Comparison of ENCODE assay signal across 22 cellular contexts in the genomic region with DNA sequence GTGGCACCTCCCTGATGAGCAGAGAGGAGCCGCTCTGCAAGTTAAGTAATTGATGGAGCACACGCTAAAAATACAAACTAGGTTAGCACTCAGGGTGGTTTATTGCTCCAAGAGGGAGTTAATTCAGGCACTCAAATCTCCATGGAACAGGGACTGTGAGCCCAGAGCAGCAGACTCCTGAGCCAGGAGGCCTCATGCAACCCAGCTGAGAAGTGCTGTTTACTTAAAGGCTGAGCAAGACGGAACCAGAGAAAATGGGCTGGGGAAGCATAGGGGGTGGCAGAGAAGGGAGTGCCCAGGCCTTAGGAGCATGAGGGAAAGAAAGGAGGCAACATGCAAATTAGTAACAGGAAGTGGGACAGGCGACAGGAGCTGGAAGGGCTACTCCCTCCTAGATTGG.
DNase-seq lines count a peak whose midpoint lies in the region; TF ChIP-seq lines count a peak whose summit lies in the region.
"Had no signal": no experiment of that assay in that cellular context is flagged by ENCODE, and none has a peak within 500 bp of the region (broad histone marks: within the 10 kb centered on the region; RNA-seq: fewer than 3 reads in every experiment).

No MANE protein-coding gene starts in this region.

- H3K27me3 ChIP-seq in uterus (no peaks in the 10 kb centered on the region), brain microvascular endothelial cell (replicated peaks) (no peaks in the 10 kb centered on the region)
- H3K27me3 ChIP-seq: breast epithelium, testis had no signal

- TF ChIP-seq POLR2A in uterus (IDR thresholded peaks at IDR 0.05), result no peak

- peak overlapping the region; percentile 13 to 15 for H3K27ac ChIP-seq in uterus
- no peak overlapping the region for H3K27ac ChIP-seq in brain microvascular endothelial cell
- H3K27ac ChIP-seq: breast epithelium, C4-2B, prostate gland, testis had no signal

- H3K9me3 Mint-ChIP-seq in neural crest cell (no peaks in the 10 kb centered on the region), type B pancreatic cell (no peaks in the 10 kb centered on the region)
- H3K9me3 Mint-ChIP-seq: dendritic cell treated with granulocyte-macrophage colony-stimulating factor and Interleukin-4, amounts not matched to agents 40 ng/mL and 50 ng/mL, for 4 days; natural killer cell; T-helper 1 cell treated with Interleukin-12 subunit alpha and Interleukin-12 subunit beta and Interleukin-4 antibody, amounts not matched to agents 30 μg/mL and 1 μg/mL, for 36 hours had no signal

- H3K4me3 Mint-ChIP-seq in neural crest cell, result no peak overlapping the region
- no peak overlapping the region for H3K4me3 Mint-ChIP-seq in type B pancreatic cell
- H3K4me3 Mint-ChIP-seq: dendritic cell treated with granulocyte-macrophage colony-stimulating factor and Interleukin-4, amounts not matched to agents 40 ng/mL and 50 ng/mL, for 4 days; natural killer cell; T-helper 1 cell treated with Interleukin-12 subunit alpha and Interleukin-12 subunit beta and Interleukin-4 antibody, amounts not matched to agents 30 μg/mL and 1 μg/mL, for 36 hours had no signal

- no peaks in the 10 kb centered on the region for H3K4me1 ChIP-seq in uterus
- H3K4me1 ChIP-seq: breast epithelium, prostate gland had no signal

- H3K27ac Mint-ChIP-seq in neural crest cell (ENCODE audit: unreplicated experiment), result peak overlapping the region; percentile 7
- no peak overlapping the region for H3K27ac Mint-ChIP-seq in type B pancreatic cell
- H3K27ac Mint-ChIP-seq: activated naive CD4-positive, alpha-beta T cell treated with anti-CD3 and anti-CD28 coated beads, Interleukin-2, amount 50 U/mL, for 72 hours; dendritic cell treated with granulocyte-macrophage colony-stimulating factor and Interleukin-4, amounts not matched to agents 40 ng/mL and 50 ng/mL, for 4 days; natural killer cell; T-helper 1 cell treated with Interleukin-12 subunit alpha and Interleukin-12 subunit beta and Interleukin-4 antibody, amounts not matched to agents 30 μg/mL and 1 μg/mL, for 36 hours had no signal

- no peaks in the 10 kb centered on the region for H3K36me3 Mint-ChIP-seq in neural crest cell (ENCODE audit: low read depth)
- H3K36me3 Mint-ChIP-seq in type B pancreatic cell, result no peaks in the 10 kb centered on the region
- H3K36me3 Mint-ChIP-seq: activated naive CD4-positive, alpha-beta T cell treated with anti-CD3 and anti-CD28 coated beads, Interleukin-2, amount 50 U/mL, for 72 hours; natural killer cell had no signal

- H3K4me1 Mint-ChIP-seq in neural crest cell (no peaks in the 10 kb centered on the region), type B pancreatic cell (ENCODE audit: unreplicated experiment) (no peaks in the 10 kb centered on the region)
- H3K4me1 Mint-ChIP-seq: natural killer cell had no signal

- H3K36me3 ChIP-seq in uterus (no peaks in the 10 kb centered on the region), brain microvascular endothelial cell (replicated peaks) (no peaks in the 10 kb centered on the region)
- H3K36me3 ChIP-seq: breast epithelium, prostate gland had no signal

- H3K4me3 ChIP-seq in uterus, result no peak overlapping the region
- no peak overlapping the region for H3K4me3 ChIP-seq in brain microvascular endothelial cell (ENCODE audit: low read depth, low read length)
- H3K4me3 ChIP-seq: breast epithelium, prostate gland, testis had no signal

- no peaks in the 10 kb centered on the region for H3K9me3 ChIP-seq in uterus
- H3K9me3 ChIP-seq: breast epithelium, prostate gland, testis had no signal

- intact Hi-C loops in uterus (cut with DNase I; ENCODE audit: low total_unique reads), result no loop called here

- DNase-seq in NCI-H345 (lab: John Stamatoyannopoulos, UW) (peak; percentile 23), NCI-H345 treated with DMSO at 0.1 percent for 48 hours (lab: John Stamatoyannopoulos, UW; ENCODE audit: unreplicated experiment) (no peak), fibroblast of peridontal ligament (ENCODE audit: extremely low read depth) (peak; percentile 39), neural crest cell (ENCODE audit: low read depth, low spot score) (no peak), uterus (no peak), SKM-1 (lab: John Stamatoyannopoulos, UW; ENCODE audit: unreplicated experiment) (no peak), type B pancreatic cell (ENCODE audit: extremely low spot score, unreplicated experiment) (no peak), brain microvascular endothelial cell (no peak)
- DNase-seq: activated CD8-positive, alpha-beta memory T cell treated with anti-CD3 and anti-CD28 coated beads for 24 hours; DMS153; foreskin melanocyte; MM.1S; natural killer cell; NCI-H1930; NCI-H524; testis had no signal

- H3K27me3 Mint-ChIP-seq in neural crest cell (ENCODE audit: low read depth), result no peaks in the 10 kb centered on the region
- no peaks in the 10 kb centered on the region for H3K27me3 Mint-ChIP-seq in type B pancreatic cell

- in situ Hi-C loops in brain microvascular endothelial cell (cut with HindIII; ENCODE audit: low pct_ligation_motif_present, low sequenced_read_pairs), result no loop called here

- no peak for TF ChIP-seq CTCF in neural crest cell (conservative IDR thresholded peaks at IDR 0.05)
- no peak for TF ChIP-seq CTCF in uterus (IDR thresholded peaks at IDR 0.05)
- no peak for TF ChIP-seq CTCF in type B pancreatic cell (conservative IDR thresholded peaks at IDR 0.05)
- no peak for TF ChIP-seq CTCF in brain microvascular endothelial cell (IDR thresholded peaks at IDR 0.05; ENCODE audit: low read depth, low read length, missing control alignments)

Comparison
In these comparisons a context has a peak if more than half of its experiments do, and no peak if none do; other contexts are left out.
1. DNase-seq: peak in NCI-H345 (single experiment) and fibroblast of peridontal ligament (single experiment); none in NCI-H345 treated with DMSO at 0.1 percent for 48 hours (single experiment), neural crest cell (single experiment), uterus (0 of 2), SKM-1 (single experiment), type B pancreatic cell (single experiment) and brain microvascular endothelial cell (single experiment).